In the genomic region with DNA sequence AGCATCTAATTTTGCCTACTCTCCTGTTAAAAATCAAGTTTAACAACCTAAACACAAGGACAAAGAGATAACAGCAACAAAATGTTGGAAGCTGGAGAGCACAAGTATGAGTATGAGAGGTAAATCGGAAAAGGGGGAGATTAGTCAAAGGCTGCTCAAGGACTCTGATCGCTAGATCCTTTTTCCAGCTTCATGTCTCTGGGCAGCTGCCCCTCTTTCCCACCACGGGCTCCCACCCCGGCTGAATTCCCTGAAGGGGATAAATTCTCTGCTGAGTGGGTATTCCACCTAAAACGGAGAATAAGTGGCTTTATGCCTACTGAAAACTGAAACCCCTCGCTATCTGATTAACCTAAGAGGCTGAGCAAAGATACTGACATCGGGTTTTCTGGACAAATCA, we compare ENCODE assay signal across 8 cellular contexts. TPM values are rescaled to one million over a fixed set of nuclear protein-coding genes. Genes with fewer than 3 reads are reported as not detected.
DNase-seq lines count a peak whose midpoint lies in the region; ATAC-seq and TF ChIP-seq lines count a peak whose summit lies in the region.

No MANE protein-coding gene starts in this region.

- TF ChIP-seq EP300 in tibial nerve (IDR thresholded peaks at IDR 0.05): no peak

- CTCF ChIA-PET in activated naive CD4-positive, alpha-beta T cell treated with anti-CD3 and anti-CD28 coated beads, Interleukin-2, amount 10 ng/mL, durations not matched to agents 7 days and 5 days (lab: Charles Lee): interaction anchor here (0.6 to 2.5 kb wide), 3 partner anchors 11 to 61 kb away, joined by 3 to 8 read pairs (median 6); no protein-coding TSS in a partner anchor

- peaks cover 0 to 2% (median 0%) of the 10 kb centered on the region in 4 donors for H3K36me3 ChIP-seq in liver (ENCODE audit: control insufficient read depth in 4 of 4, insufficient read depth in 3 of 4, low read depth in 1 of 4, low read length in 3 of 4)
- peaks cover 0 to 5% (median 0%) of the 10 kb centered on the region in 3 donors for H3K36me3 ChIP-seq in tibial nerve

- no peaks in the 10 kb centered on the region for H3K27me3 ChIP-seq in liver (ENCODE audit: control insufficient read depth in 4 of 4, insufficient read depth in 4 of 4, low read length in 3 of 4)
- no peaks in the 10 kb centered on the region for H3K27me3 ChIP-seq in tibial nerve

- H3K9me3 ChIP-seq in liver (ENCODE audit: control insufficient read depth in 4 of 4, low read length in 3 of 4) (no peaks in the 10 kb centered on the region), tibial nerve (no peaks in the 10 kb centered on the region)

- H3K9ac ChIP-seq in liver (ENCODE audit: low read depth in 1 of 2, low read length in 2 of 2): no peak overlapping the region

- H3K27ac ChIP-seq in liver (ENCODE audit: low read depth in 1 of 2, low read length in 2 of 2) (peak overlapping the region in 1 of 2 donors; percentile 42), tibial nerve (peak overlapping the region in 1 of 4 donors; percentile 96)

- no peaks in the 10 kb centered on the region for H3K27me3 Mint-ChIP-seq in activated naive CD4-positive, alpha-beta T cell treated with anti-CD3 and anti-CD28 coated beads, Interleukin-2, amount 10 ng/mL, durations not matched to agents 7 days and 5 days

- no peak for TF ChIP-seq CTCF in liver (IDR thresholded peaks at IDR 0.05; ENCODE audit: low read depth, low read length, missing input control)
- no peak for TF ChIP-seq CTCF in tibial nerve (IDR thresholded peaks at IDR 0.05)

- DNase-seq in activated naive CD4-positive, alpha-beta T cell treated with anti-CD3 and anti-CD28 coated beads, Interleukin-2, amount 10 ng/mL, durations not matched to agents 7 days and 5 days: no peak
- DNase-seq in activated naive CD4-positive, alpha-beta T cell treated with Interleukin-2 at 50 U/mL for 16 hours: no peak
- DNase-seq in activated naive CD4-positive, alpha-beta T cell treated with anti-CD3 and anti-CD28 coated beads, Interleukin-2, amount 50 U/mL, for 72 hours (ENCODE audit: low spot score in 2 of 2): no peak
- DNase-seq in tibial nerve (ENCODE audit: low spot score in 2 of 2): no peak
- DNase-seq in DMS79 treated with DMSO at 0.1 percent for 48 hours (lab: John Stamatoyannopoulos, UW): no peak
- DNase-seq in NCI-H2029 treated with DMSO at 0.1 percent for 48 hours (lab: John Stamatoyannopoulos, UW): no peak
- no peak for DNase-seq in GM19238 (ENCODE audit: insufficient read length, low spot score)

- peaks cover 25% of the 10 kb centered on the region for H3K36me3 Mint-ChIP-seq in activated naive CD4-positive, alpha-beta T cell treated with anti-CD3 and anti-CD28 coated beads, Interleukin-2, amount 10 ng/mL, durations not matched to agents 7 days and 5 days
- peaks cover 30 to 42% of the 10 kb centered on the region in 2 donors for H3K36me3 Mint-ChIP-seq in activated naive CD4-positive, alpha-beta T cell treated with anti-CD3 and anti-CD28 coated beads, Interleukin-2, amount 50 U/mL, for 72 hours

- no peak for TF ChIP-seq RAD21 in liver (IDR thresholded peaks at IDR 0.05)

- 83% methylated on average over 7 of the region's 7 CpGs for WGBS in liver
- WGBS in tibial nerve, 2 donors: 77 to 85% methylated on average over 7 of the region's 7 CpGs

- peak overlapping the region; percentile 96 for H3K4me3 Mint-ChIP-seq in activated naive CD4-positive, alpha-beta T cell treated with anti-CD3 and anti-CD28 coated beads, Interleukin-2, amount 10 ng/mL, durations not matched to agents 7 days and 5 days

- ATAC-seq in activated naive CD4-positive, alpha-beta T cell treated with anti-CD3 and anti-CD28 coated beads, Interleukin-2, amount 50 U/mL, for 72 hours: no peak

- H3K4me1 ChIP-seq in liver (ENCODE audit: control insufficient read depth in 4 of 4, insufficient read depth in 4 of 4, low read length in 3 of 4): peaks cover 0 to 12% (median 4%) of the 10 kb centered on the region in 4 donors
- peaks cover 0 to 29% (median 4%) of the 10 kb centered on the region in 4 donors for H3K4me1 ChIP-seq in tibial nerve

- no peaks in the 10 kb centered on the region for H3K9me3 Mint-ChIP-seq in activated naive CD4-positive, alpha-beta T cell treated with anti-CD3 and anti-CD28 coated beads, Interleukin-2, amount 10 ng/mL, durations not matched to agents 7 days and 5 days
- H3K9me3 Mint-ChIP-seq in activated naive CD4-positive, alpha-beta T cell treated with anti-CD3 and anti-CD28 coated beads, Interleukin-2, amount 50 U/mL, for 72 hours: peaks cover 0 to 11% of the 10 kb centered on the region in 2 donors

- peaks cover 36% of the 10 kb centered on the region for H3K4me1 Mint-ChIP-seq in activated naive CD4-positive, alpha-beta T cell treated with anti-CD3 and anti-CD28 coated beads, Interleukin-2, amount 10 ng/mL, durations not matched to agents 7 days and 5 days

- TF ChIP-seq POLR2A in tibial nerve (IDR thresholded peaks at IDR 0.05): no peak

- H3K27ac Mint-ChIP-seq in activated naive CD4-positive, alpha-beta T cell treated with anti-CD3 and anti-CD28 coated beads, Interleukin-2, amount 10 ng/mL, durations not matched to agents 7 days and 5 days: peak overlapping the region; percentile 100
- peak overlapping the region; percentile 95 to 100 for H3K27ac Mint-ChIP-seq in activated naive CD4-positive, alpha-beta T cell treated with anti-CD3 and anti-CD28 coated beads, Interleukin-2, amount 50 U/mL, for 72 hours

- H3K4me3 ChIP-seq in liver (ENCODE audit: low read depth in 1 of 3, low read length in 3 of 3) (peak overlapping the region; percentile 51 to 87 (median 70)), tibial nerve (peak overlapping the region; percentile 63 to 87 (median 74))

TF ChIP-seq in liver, 16 proteins besides CTCF, POLR2A, EP300 and RAD21:
- no peak for TF ChIP-seq FOXA1 (IDR thresholded peaks at IDR 0.05)

RNA-seq across cellular contexts. Expression of a gene that starts 0.7 kb away (rescaled TPM):
- total RNA-seq in activated naive CD4-positive, alpha-beta T cell treated with anti-CD3 and anti-CD28 coated beads, Interleukin-2, amount 50 U/mL, for 72 hours: 10 to 100 TPM; 14.6 to 22.8 TPM
- 10 to 100 TPM in 1 of 2 donors, 1 to 10 TPM in 1; 8.5 to 16.4 TPM for total RNA-seq in liver
- 10 to 100 TPM; 23.4 to 26.9 TPM for polyA plus RNA-seq in liver
- 10 to 100 TPM; 12.9 to 18.4 (median 15.7) TPM for total RNA-seq in tibial nerve
